8 cellular contexts compared by ENCODE assay signal in genomic region chr5:168578506-168579205, GRCh38. TPM values are rescaled to one million over a fixed set of nuclear protein-coding genes. Genes with fewer than 3 reads are reported as not detected.
A peak's percentile ranks its signal among the peaks of the same experiment; 100 is the strongest.
DNase-seq lines count a peak whose midpoint lies in the region; ATAC-seq, FAIRE-seq and TF ChIP-seq lines count a peak whose summit lies in the region.

No MANE protein-coding gene starts in this region.

- H3K79me2 ChIP-seq in endothelial cell of umbilical vein (ENCODE audit: control insufficient read depth, insufficient read depth, low read length) = peaks cover 51% of the 10 kb centered on the region

- CTCF ChIA-PET in endothelial cell of umbilical vein (lab: Charles Lee) = no interaction called here

- peak overlapping the region; percentile 80 to 97 (median 93) for H3K27ac Mint-ChIP-seq in CD4-positive, CD25-positive, alpha-beta regulatory T cell
- peak overlapping the region; percentile 94 to 97 for H3K27ac Mint-ChIP-seq in natural killer cell treated with Interleukin-12 subunit alpha and Interleukin-12 subunit beta and Interleukin-15 and Interleukin-18, amount 100 ng/mL, for 72 hours

- H3K4me3 ChIP-seq in CD4-positive, CD25-positive, alpha-beta regulatory T cell (ENCODE audit: low read depth, low read length) = peak overlapping the region; percentile 92
- peak overlapping the region; percentile 80 to 100 (median 100) for H3K4me3 ChIP-seq in endothelial cell of umbilical vein (replicated peaks in 1 of 3; ENCODE audit: insufficient read depth in 1 of 3, low read depth in 1 of 3, low read length in 3 of 3)

- H3K4me1 ChIP-seq in CD4-positive, CD25-positive, alpha-beta regulatory T cell (ENCODE audit: control insufficient read depth, insufficient read depth, low read length, poor library complexity, severe bottlenecking) = peaks cover 23% of the 10 kb centered on the region
- H3K4me1 ChIP-seq in endothelial cell of umbilical vein (ENCODE audit: control insufficient read depth, extremely low read depth, insufficient read depth, low read length) = peaks cover 24% of the 10 kb centered on the region

- H3K27me3 Mint-ChIP-seq in CD4-positive, CD25-positive, alpha-beta regulatory T cell = peaks cover 14% of the 10 kb centered on the region
- peaks cover 0 to under 1% of the 10 kb centered on the region in 2 donors for H3K27me3 Mint-ChIP-seq in natural killer cell treated with Interleukin-12 subunit alpha and Interleukin-12 subunit beta and Interleukin-15 and Interleukin-18, amount 100 ng/mL, for 72 hours

- BruUV-seq in endothelial cell of umbilical vein (replicated peaks; lab: Mats Ljungman, UMichigan) = TSS peak; percentile 41

- dilution Hi-C loops in endothelial cell of umbilical vein (cut with MboI; ENCODE audit: extremely low pct_ligation_motif_present, low sequenced_read_pairs) = no loop called here

- H3K27me3 ChIP-seq in CD4-positive, CD25-positive, alpha-beta regulatory T cell (ENCODE audit: control insufficient read depth, insufficient read depth, low read length) = no peaks in the 10 kb centered on the region
- H3K27me3 ChIP-seq in endothelial cell of umbilical vein (ENCODE audit: control insufficient read depth in 2 of 2, insufficient read depth in 2 of 2, low read length in 2 of 2) = no peaks in the 10 kb centered on the region

- H3K36me3 ChIP-seq in CD4-positive, CD25-positive, alpha-beta regulatory T cell (ENCODE audit: control insufficient read depth, insufficient read depth, low read length) = no peaks in the 10 kb centered on the region
- no peaks in the 10 kb centered on the region for H3K36me3 ChIP-seq in endothelial cell of umbilical vein (ENCODE audit: control insufficient read depth in 2 of 2, extremely low read depth in 1 of 2, insufficient read depth in 2 of 2, low read length in 2 of 2)

- H3K27ac ChIP-seq in CD4-positive, CD25-positive, alpha-beta regulatory T cell (ENCODE audit: insufficient read depth, low read length, poor library complexity, severe bottlenecking) = peak overlapping the region; percentile 89
- peak overlapping the region; percentile 92 for H3K27ac ChIP-seq in endothelial cell of umbilical vein (ENCODE audit: insufficient read depth, low read depth, low read length)

- no peaks in the 10 kb centered on the region for H3K36me3 Mint-ChIP-seq in CD4-positive, CD25-positive, alpha-beta regulatory T cell
- no peaks in the 10 kb centered on the region for H3K36me3 Mint-ChIP-seq in natural killer cell treated with Interleukin-12 subunit alpha and Interleukin-12 subunit beta and Interleukin-15 and Interleukin-18, amount 100 ng/mL, for 72 hours

- TF ChIP-seq CTCF in endothelial cell of umbilical vein (IDR thresholded peaks at IDR 0.05; ENCODE audit: extremely low read depth in 1 of 2, insufficient read depth in 1 of 2, low read depth in 1 of 2, low read length in 2 of 2) = no peak

- FAIRE-seq in endothelial cell of umbilical vein (lab: Jason Lieb, UNC) = no peak

- DNase-seq in CD4-positive, CD25-positive, alpha-beta regulatory T cell = peak in 1 of 3 donors; percentile 14
- DNase-seq in endothelial cell of umbilical vein (ENCODE audit: low read depth, low spot score) (no peak), NCI-H1930 (lab: John Stamatoyannopoulos, UW) (no peak), NCI-H2107 (lab: John Stamatoyannopoulos, UW) (no peak)
- DNase-seq in natural killer cell treated with Interleukin-12 subunit alpha and Interleukin-12 subunit beta and Interleukin-15 and Interleukin-18, amount 100 ng/mL, for 72 hours (ENCODE audit: low spot score) = no peak

- peak overlapping the region; percentile 90 to 99 (median 97) for H3K4me3 Mint-ChIP-seq in CD4-positive, CD25-positive, alpha-beta regulatory T cell
- H3K4me3 Mint-ChIP-seq in natural killer cell treated with Interleukin-12 subunit alpha and Interleukin-12 subunit beta and Interleukin-15 and Interleukin-18, amount 100 ng/mL, for 72 hours = peak overlapping the region; percentile 94

- H3K9me3 ChIP-seq in CD4-positive, CD25-positive, alpha-beta regulatory T cell (ENCODE audit: control insufficient read depth in 2 of 2, low read length in 2 of 2) = no peaks in the 10 kb centered on the region
- H3K9me3 ChIP-seq in endothelial cell of umbilical vein (replicated peaks; ENCODE audit: control insufficient read depth, insufficient read depth, low read length) = no peaks in the 10 kb centered on the region

- H3K4me1 Mint-ChIP-seq in CD4-positive, CD25-positive, alpha-beta regulatory T cell = peaks cover 28 to 50% (median 39%) of the 10 kb centered on the region in 4 donors
- peaks cover 26 to 44% of the 10 kb centered on the region in 2 donors for H3K4me1 Mint-ChIP-seq in natural killer cell treated with Interleukin-12 subunit alpha and Interleukin-12 subunit beta and Interleukin-15 and Interleukin-18, amount 100 ng/mL, for 72 hours (ENCODE audit: low read depth in 2 of 2)

- ATAC-seq in CD4-positive, CD25-positive, alpha-beta regulatory T cell (ENCODE audit: low read depth in 2 of 2) = no peak
- ATAC-seq in GM19043 (IDR thresholded peaks at IDR 0.05; ENCODE audit: low read depth, unreplicated experiment) (peak; percentile 3), HG03280 (IDR thresholded peaks at IDR 0.05; ENCODE audit: unreplicated experiment) (peak; percentile 13), SK-N-SH treated with all-trans-retinoic acid at 6 μM for 48 hours (peak; percentile 17)
- ATAC-seq in natural killer cell treated with Interleukin-12 subunit alpha and Interleukin-12 subunit beta and Interleukin-15 and Interleukin-18, amount 100 ng/mL, for 72 hours = peak; percentile 1 to 7

- TF ChIP-seq POLR2A in endothelial cell of umbilical vein (IDR thresholded peaks at IDR 0.05; ENCODE audit: low read depth, low read length) = no peak

- H3K9ac ChIP-seq in endothelial cell of umbilical vein (replicated peaks; ENCODE audit: extremely low read depth, insufficient read depth, low read length) = peak overlapping the region; percentile 97

- H3K9me1 ChIP-seq in endothelial cell of umbilical vein (replicated peaks; ENCODE audit: control insufficient read depth, extremely low read depth, insufficient read depth, low read length) = no peaks in the 10 kb centered on the region

- intact Hi-C loops in endothelial cell of umbilical vein (cut with micrococcal nuclease) = loop anchor here (1.0 to 5.0 kb wide), 5 partner anchors 92 to 1394 kb away; partner anchors contain the start of gene RARS1

- peaks cover 6% of the 10 kb centered on the region for H4K20me1 ChIP-seq in endothelial cell of umbilical vein (replicated peaks; ENCODE audit: control insufficient read depth, extremely low read depth, insufficient read depth, low read length)

- H2AFZ ChIP-seq in endothelial cell of umbilical vein (ENCODE audit: low read depth, low read length) = peak overlapping the region; percentile 67

- H3K4me2 ChIP-seq in endothelial cell of umbilical vein (ENCODE audit: insufficient read depth, low read length) = peak overlapping the region; percentile 100

- POLR2A ChIA-PET in endothelial cell of umbilical vein (lab: Charles Lee) = interaction anchor here (1.0 kb wide), 1 partner anchor 71 kb away, joined by 3 read pairs; no protein-coding TSS in a partner anchor

- peaks cover 0 to 2% (median 0%) of the 10 kb centered on the region in 7 donors for H3K9me3 Mint-ChIP-seq in CD4-positive, CD25-positive, alpha-beta regulatory T cell
- H3K9me3 Mint-ChIP-seq in natural killer cell treated with Interleukin-12 subunit alpha and Interleukin-12 subunit beta and Interleukin-15 and Interleukin-18, amount 100 ng/mL, for 72 hours = no peaks in the 10 kb centered on the region

TF ChIP-seq in endothelial cell of umbilical vein, 7 proteins besides CTCF, POLR2A, EP300 and RAD21 (continues in another document):
- no peak for TF ChIP-seq POLR2AphosphoS5 (IDR thresholded peaks at IDR 0.05; ENCODE audit: insufficient read depth, low read depth, low read length)
- no peak for TF ChIP-seq MAX (IDR thresholded peaks at IDR 0.05; ENCODE audit: insufficient read depth, insufficient read length)
- TF ChIP-seq GATA2 (IDR thresholded peaks at IDR 0.05; ENCODE audit: insufficient read depth, insufficient read length, low read depth, low read length) = no peak
- no peak for TF ChIP-seq EZH2 (IDR thresholded peaks at IDR 0.05; ENCODE audit: borderline replicate concordance, low read depth, low read length, severe bottlenecking)
- TF ChIP-seq MYC (IDR thresholded peaks at IDR 0.05; ENCODE audit: low read depth, low read length) = no peak
- TF ChIP-seq JUN (IDR thresholded peaks at IDR 0.05; ENCODE audit: borderline replicate concordance, insufficient read depth, insufficient read length, low read depth) = no peak

RNA-seq across cellular contexts. Expression of gene PANK3, which starts 0.5 kb away (rescaled TPM):
- 38.7 TPM for total RNA-seq in CD4-positive, CD25-positive, alpha-beta regulatory T cell
- 10 to 100 TPM in 1 of 4 donors, 1 to 10 TPM in 3; 4.7 to 11.7 (median 6.3) TPM for polyA plus RNA-seq in CD4-positive, CD25-positive, alpha-beta regulatory T cell
- 77.0 and 78.8 TPM in 2 replicates for total RNA-seq in endothelial cell of umbilical vein
- 6.0 and 8.1 TPM in 2 replicates for polyA plus RNA-seq in endothelial cell of umbilical vein
- 8.8 and 10.0 TPM in 2 replicates for polyA plus RNA-seq in endothelial cell of umbilical vein (2011; cell fraction: cytosol; rRNA removed)
- polyA plus RNA-seq in endothelial cell of umbilical vein (2011; cell fraction: nucleus; rRNA removed) = 24.1 and 30.1 TPM in 2 replicates
- 18.1 and 42.6 TPM in 2 replicates for polyA plus RNA-seq in endothelial cell of umbilical vein (2012)
- 16.9 and 18.2 TPM in 2 replicates for polyA minus RNA-seq in endothelial cell of umbilical vein
- polyA minus RNA-seq in endothelial cell of umbilical vein (2011; cell fraction: cytosol; rRNA and poly(A)+ RNA removed) = 35.9 TPM
- 24.9 and 35.1 TPM in 2 replicates for polyA minus RNA-seq in endothelial cell of umbilical vein (2011; cell fraction: nucleus; rRNA and poly(A)+ RNA removed)
- 10 to 100 TPM; 71.1 to 75.2 TPM for total RNA-seq in natural killer cell treated with Interleukin-12 subunit alpha and Interleukin-12 subunit beta and Interleukin-15 and Interleukin-18, amount 100 ng/mL, for 72 hours

RNA-seq across cellular contexts. Expression of gene FBLL1, which starts 49.6 kb away (rescaled TPM):
- not detected for total RNA-seq in CD4-positive, CD25-positive, alpha-beta regulatory T cell
- polyA plus RNA-seq in CD4-positive, CD25-positive, alpha-beta regulatory T cell = not detected
- 0.44 and 0.48 TPM in 2 replicates for total RNA-seq in endothelial cell of umbilical vein
- 2.5 and 4.2 TPM in 2 replicates for polyA plus RNA-seq in endothelial cell of umbilical vein
- polyA plus RNA-seq in endothelial cell of umbilical vein (2011; cell fraction: cytosol; rRNA removed) = 0.94 and 1.2 TPM in 2 replicates
- polyA plus RNA-seq in endothelial cell of umbilical vein (2011; cell fraction: nucleus; rRNA removed) = 0.88 and 0.91 TPM in 2 replicates
- 0.43 and 0.75 TPM in 2 replicates for polyA plus RNA-seq in endothelial cell of umbilical vein (2012)
- polyA minus RNA-seq in endothelial cell of umbilical vein = 1.3 and 1.6 TPM in 2 replicates
- not detected for polyA minus RNA-seq in endothelial cell of umbilical vein (2011; cell fraction: cytosol; rRNA and poly(A)+ RNA removed)
- 0.67 TPM in 1 of 2 replicates, not detected in the other for polyA minus RNA-seq in endothelial cell of umbilical vein (2011; cell fraction: nucleus; rRNA and poly(A)+ RNA removed)
- under 1 TPM; 0.24 to 0.28 TPM for total RNA-seq in natural killer cell treated with Interleukin-12 subunit alpha and Interleukin-12 subunit beta and Interleukin-15 and Interleukin-18, amount 100 ng/mL, for 72 hours

Comparison
In these comparisons a context has a peak if more than half of its experiments do, and no peak if none do; other contexts are left out.
1. ATAC-seq: peak in GM19043 (single experiment), HG03280 (single experiment), SK-N-SH treated with all-trans-retinoic acid at 6 μM for 48 hours (single experiment) and natural killer cell treated with Interleukin-12 subunit alpha and Interleukin-12 subunit beta and Interleukin-15 and Interleukin-18, amount 100 ng/mL, for 72 hours (2 of 2); none in CD4-positive, CD25-positive, alpha-beta regulatory T cell (0 of 2).